6 cellular contexts compared by ENCODE assay signal in genomic region chrX:154653413-154653812, GRCh38. TPM values are rescaled to one million over a fixed set of nuclear protein-coding genes. Genes with fewer than 3 reads are reported as not detected.
"Had no signal": no experiment of that assay in that cellular context is flagged by ENCODE, and none has a peak within 500 bp of the region (broad histone marks: within the 10 kb centered on the region; RNA-seq: fewer than 3 reads in every experiment).

Gene CTAG2 (minus strand): TSS chrX:154653579. CDS start chrX:154653515, 64 bp downstream.

RNA-seq across cellular contexts. Expression of gene CTAG2, which starts in this region (rescaled TPM):
- total RNA-seq: LHCN-M2, MCF 10A, PC-9, Peyer's patch, Right ventricle myocardium inferior, RPMI7951 had no signal
